1 cellular context compared by ENCODE assay signal in the genomic region with DNA sequence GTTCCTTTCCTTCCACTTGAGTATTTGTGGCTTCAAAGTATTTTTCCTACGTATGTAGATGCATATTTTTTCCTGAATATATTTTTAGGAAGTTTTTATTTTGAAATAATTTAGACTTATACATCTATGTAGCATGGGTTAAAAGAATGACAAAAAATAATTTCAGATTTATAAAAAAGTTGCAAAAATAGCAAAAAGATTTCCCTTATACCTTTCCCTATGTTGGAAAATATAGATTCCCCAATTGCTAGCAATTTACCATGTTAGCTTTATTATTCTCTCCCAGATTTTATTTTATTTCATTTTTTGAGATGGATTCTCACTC.
TF ChIP-seq lines count a peak whose summit lies in the region.

No MANE protein-coding gene starts in this region.

TF ChIP-seq in GM23338, 12 proteins besides CTCF, POLR2A, EP300 and RAD21 (continued from another document):
- TF ChIP-seq, protein P1, sequence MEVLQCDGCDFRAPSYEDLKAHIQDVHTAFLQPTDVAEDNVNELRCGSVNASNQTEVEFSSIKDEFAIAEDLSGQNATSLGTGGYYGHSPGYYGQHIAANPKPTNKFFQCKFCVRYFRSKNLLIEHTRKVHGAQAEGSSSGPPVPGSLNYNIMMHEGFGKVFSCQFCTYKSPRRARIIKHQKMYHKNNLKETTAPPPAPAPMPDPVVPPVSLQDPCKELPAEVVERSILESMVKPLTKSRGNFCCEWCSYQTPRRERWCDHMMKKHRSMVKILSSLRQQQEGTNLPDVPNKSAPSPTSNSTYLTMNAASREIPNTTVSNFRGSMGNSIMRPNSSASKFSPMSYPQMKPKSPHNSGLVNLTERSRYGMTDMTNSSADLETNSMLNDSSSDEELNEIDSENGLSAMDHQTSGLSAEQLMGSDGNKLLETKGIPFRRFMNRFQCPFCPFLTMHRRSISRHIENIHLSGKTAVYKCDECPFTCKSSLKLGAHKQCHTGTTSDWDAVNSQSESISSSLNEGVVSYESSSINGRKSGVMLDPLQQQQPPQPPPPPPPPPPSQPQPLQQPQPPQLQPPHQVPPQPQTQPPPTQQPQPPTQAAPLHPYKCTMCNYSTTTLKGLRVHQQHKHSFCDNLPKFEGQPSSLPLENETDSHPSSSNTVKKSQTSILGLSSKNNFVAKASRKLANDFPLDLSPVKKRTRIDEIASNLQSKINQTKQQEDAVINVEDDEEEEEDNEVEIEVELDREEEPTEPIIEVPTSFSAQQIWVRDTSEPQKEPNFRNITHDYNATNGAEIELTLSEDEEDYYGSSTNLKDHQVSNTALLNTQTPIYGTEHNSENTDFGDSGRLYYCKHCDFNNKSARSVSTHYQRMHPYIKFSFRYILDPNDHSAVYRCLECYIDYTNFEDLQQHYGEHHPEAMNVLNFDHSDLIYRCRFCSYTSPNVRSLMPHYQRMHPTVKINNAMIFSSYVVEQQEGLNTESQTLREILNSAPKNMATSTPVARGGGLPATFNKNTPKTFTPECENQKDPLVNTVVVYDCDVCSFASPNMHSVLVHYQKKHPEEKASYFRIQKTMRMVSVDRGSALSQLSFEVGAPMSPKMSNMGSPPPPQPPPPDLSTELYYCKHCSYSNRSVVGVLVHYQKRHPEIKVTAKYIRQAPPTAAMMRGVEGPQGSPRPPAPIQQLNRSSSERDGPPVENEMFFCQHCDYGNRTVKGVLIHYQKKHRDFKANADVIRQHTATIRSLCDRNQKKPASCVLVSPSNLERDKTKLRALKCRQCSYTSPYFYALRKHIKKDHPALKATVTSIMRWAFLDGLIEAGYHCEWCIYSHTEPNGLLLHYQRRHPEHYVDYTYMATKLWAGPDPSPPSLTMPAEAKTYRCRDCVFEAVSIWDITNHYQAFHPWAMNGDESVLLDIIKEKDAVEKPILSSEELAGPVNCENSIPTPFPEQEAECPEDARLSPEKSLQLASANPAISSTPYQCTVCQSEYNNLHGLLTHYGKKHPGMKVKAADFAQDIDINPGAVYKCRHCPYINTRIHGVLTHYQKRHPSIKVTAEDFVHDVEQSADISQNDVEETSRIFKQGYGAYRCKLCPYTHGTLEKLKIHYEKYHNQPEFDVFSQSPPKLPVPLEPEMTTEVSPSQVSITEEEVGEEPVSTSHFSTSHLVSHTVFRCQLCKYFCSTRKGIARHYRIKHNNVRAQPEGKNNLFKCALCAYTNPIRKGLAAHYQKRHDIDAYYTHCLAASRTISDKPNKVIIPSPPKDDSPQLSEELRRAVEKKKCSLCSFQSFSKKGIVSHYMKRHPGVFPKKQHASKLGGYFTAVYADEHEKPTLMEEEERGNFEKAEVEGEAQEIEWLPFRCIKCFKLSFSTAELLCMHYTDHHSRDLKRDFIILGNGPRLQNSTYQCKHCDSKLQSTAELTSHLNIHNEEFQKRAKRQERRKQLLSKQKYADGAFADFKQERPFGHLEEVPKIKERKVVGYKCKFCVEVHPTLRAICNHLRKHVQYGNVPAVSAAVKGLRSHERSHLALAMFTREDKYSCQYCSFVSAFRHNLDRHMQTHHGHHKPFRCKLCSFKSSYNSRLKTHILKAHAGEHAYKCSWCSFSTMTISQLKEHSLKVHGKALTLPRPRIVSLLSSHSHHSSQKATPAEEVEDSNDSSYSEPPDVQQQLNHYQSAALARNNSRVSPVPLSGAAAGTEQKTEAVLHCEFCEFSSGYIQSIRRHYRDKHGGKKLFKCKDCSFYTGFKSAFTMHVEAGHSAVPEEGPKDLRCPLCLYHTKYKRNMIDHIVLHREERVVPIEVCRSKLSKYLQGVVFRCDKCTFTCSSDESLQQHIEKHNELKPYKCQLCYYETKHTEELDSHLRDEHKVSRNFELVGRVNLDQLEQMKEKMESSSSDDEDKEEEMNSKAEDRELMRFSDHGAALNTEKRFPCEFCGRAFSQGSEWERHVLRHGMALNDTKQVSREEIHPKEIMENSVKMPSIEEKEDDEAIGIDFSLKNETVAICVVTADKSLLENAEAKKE (CRISPR knock-in tag; IDR thresholded peaks at IDR 0.05), result no peak
- TF ChIP-seq NANOG (IDR thresholded peaks at IDR 0.05; ENCODE audit: borderline replicate concordance), result no peak
- TF ChIP-seq, protein P2, sequence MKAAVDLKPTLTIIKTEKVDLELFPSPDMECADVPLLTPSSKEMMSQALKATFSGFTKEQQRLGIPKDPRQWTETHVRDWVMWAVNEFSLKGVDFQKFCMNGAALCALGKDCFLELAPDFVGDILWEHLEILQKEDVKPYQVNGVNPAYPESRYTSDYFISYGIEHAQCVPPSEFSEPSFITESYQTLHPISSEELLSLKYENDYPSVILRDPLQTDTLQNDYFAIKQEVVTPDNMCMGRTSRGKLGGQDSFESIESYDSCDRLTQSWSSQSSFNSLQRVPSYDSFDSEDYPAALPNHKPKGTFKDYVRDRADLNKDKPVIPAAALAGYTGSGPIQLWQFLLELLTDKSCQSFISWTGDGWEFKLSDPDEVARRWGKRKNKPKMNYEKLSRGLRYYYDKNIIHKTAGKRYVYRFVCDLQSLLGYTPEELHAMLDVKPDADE (IDR thresholded peaks at IDR 0.05), result no peak
